ENCODE assay signal across 15 cellular contexts in the genomic region with DNA sequence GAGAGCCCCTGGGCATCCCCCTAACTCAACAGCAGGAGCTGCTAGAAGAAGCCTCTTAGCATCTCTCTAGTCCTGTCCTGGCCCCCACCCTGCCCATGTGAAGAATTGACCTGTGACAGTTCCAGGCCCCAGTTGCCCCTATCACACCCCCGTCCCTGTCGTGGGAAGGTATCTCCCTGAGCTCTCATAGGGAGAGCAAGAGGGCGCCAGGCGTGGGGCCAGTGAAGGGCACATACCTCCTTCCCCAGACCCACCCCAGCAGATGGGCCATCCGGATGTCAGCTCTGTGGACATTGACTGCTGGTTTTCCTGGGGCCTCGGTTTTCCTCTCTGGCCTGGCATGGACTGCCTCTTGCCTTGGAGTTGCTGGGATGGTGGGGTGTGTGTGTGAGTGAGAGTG. TPM values are rescaled to one million over a fixed set of nuclear protein-coding genes. Genes with fewer than 3 reads are reported as not detected.
DNase-seq lines count a peak whose midpoint lies in the region; ATAC-seq and FAIRE-seq lines count a peak whose summit lies in the region.
"Had no signal": no experiment of that assay in that cellular context is flagged by ENCODE, and none has a peak within 500 bp of the region (broad histone marks: within the 10 kb centered on the region; RNA-seq: fewer than 3 reads in every experiment).

No MANE protein-coding gene starts in this region.

- no peaks in the 10 kb centered on the region for H3K9me3 ChIP-seq in effector memory CD4-positive, alpha-beta T cell (ENCODE audit: control insufficient read depth, low read length)
- no peaks in the 10 kb centered on the region for H3K9me3 ChIP-seq in small intestine (ENCODE audit: control insufficient read depth, low read depth)
- H3K9me3 ChIP-seq: adrenal gland, vagina had no signal

- H3K9me3 Mint-ChIP-seq in activated T-cell treated with anti-CD3 and anti-CD28 coated beads, Interleukin-2, amount 50 U/mL, for 24 hours, result no peaks in the 10 kb centered on the region
- no peaks in the 10 kb centered on the region for H3K9me3 Mint-ChIP-seq in T-cell

- H3K36me3 Mint-ChIP-seq in activated T-cell treated with anti-CD3 and anti-CD28 coated beads, Interleukin-2, amount 50 U/mL, for 24 hours (ENCODE audit: low read depth), result peaks cover 92% of the 10 kb centered on the region
- peaks cover 19% of the 10 kb centered on the region for H3K36me3 Mint-ChIP-seq in T-cell

- H3K4me1 Mint-ChIP-seq in activated T-cell treated with anti-CD3 and anti-CD28 coated beads, Interleukin-2, amount 50 U/mL, for 24 hours (ENCODE audit: low read depth), result peaks cover 75% of the 10 kb centered on the region
- H3K4me1 Mint-ChIP-seq in T-cell, result peaks cover 53 to 87% (median 68%) of the 10 kb centered on the region in 3 donors

- H3K4me3 ChIP-seq in effector memory CD4-positive, alpha-beta T cell (ENCODE audit: insufficient read depth, low read depth, low read length, poor library complexity, severe bottlenecking), result no peak overlapping the region
- H3K4me3 ChIP-seq in small intestine (ENCODE audit: low read depth in 1 of 2, low read length in 2 of 2), result no peak overlapping the region
- H3K4me3 ChIP-seq: adrenal gland, hepatocyte, vagina had no signal

- no peak overlapping the region for H3K4me3 Mint-ChIP-seq in activated T-cell treated with anti-CD3 and anti-CD28 coated beads, Interleukin-2, amount 50 U/mL, for 24 hours
- H3K4me3 Mint-ChIP-seq in T-cell, result peak overlapping the region in 1 of 3 donors; percentile 68

- 76 to 79% (median 78%) methylated on average over 6 of the region's 6 CpGs for WGBS in small intestine, 3 donors

- ATAC-seq in T-cell (replicated peaks in 1 of 4), result no peak
- no peak for ATAC-seq in HG02642 (IDR thresholded peaks at IDR 0.05; ENCODE audit: poor library complexity, unreplicated experiment)
- ATAC-seq: left cardiac atrium had no signal

- CTCF ChIA-PET in T-cell (lab: Charles Lee), result interaction anchor here (0.6 to 2.2 kb wide), 2 partner anchors 19 to 29 kb away, joined by 3 to 7 read pairs; partner anchors contain the start of gene CD82 (in 1 of the 2)

- no peaks in the 10 kb centered on the region for H3K27me3 Mint-ChIP-seq in activated T-cell treated with anti-CD3 and anti-CD28 coated beads, Interleukin-2, amount 50 U/mL, for 24 hours
- no peaks in the 10 kb centered on the region for H3K27me3 Mint-ChIP-seq in T-cell

- DNase-seq in activated T-cell treated with anti-CD3 and anti-CD28 coated beads, Interleukin-2, amount 50 U/mL, for 24 hours, result no peak
- DNase-seq in activated T-cell treated with anti-CD3 and anti-CD28 coated beads, Interleukin-2, amount 50 U/mL, for 1 hour, result no peak
- no peak for DNase-seq in T-cell
- no peak for DNase-seq in effector memory CD4-positive, alpha-beta T cell
- no peak for DNase-seq in substantia nigra (lab: John Stamatoyannopoulos, UW)
- DNase-seq in small intestine, result no peak
- no peak for DNase-seq in NCI-H510A treated with DMSO at 0.1 percent for 48 hours (lab: John Stamatoyannopoulos, UW)
- DNase-seq: adrenal gland, left cardiac atrium, retina had no signal

- H3K27me3 ChIP-seq in effector memory CD4-positive, alpha-beta T cell (replicated peaks; ENCODE audit: control insufficient read depth, insufficient read depth, low read length, poor library complexity, severe bottlenecking), result no peaks in the 10 kb centered on the region
- H3K27me3 ChIP-seq in small intestine (ENCODE audit: control insufficient read depth in 2 of 2, insufficient read depth in 2 of 2, low read length in 2 of 2), result no peaks in the 10 kb centered on the region
- H3K27me3 ChIP-seq: adrenal gland, hepatocyte, vagina had no signal

- no peak for FAIRE-seq in small intestine (lab: Jason Lieb, UNC)
- FAIRE-seq: colon, HTR-8/SVneo had no signal

- H3K36me3 ChIP-seq in effector memory CD4-positive, alpha-beta T cell (ENCODE audit: control insufficient read depth, insufficient read depth, low read length), result peaks cover under 1% of the 10 kb centered on the region
- no peaks in the 10 kb centered on the region for H3K36me3 ChIP-seq in small intestine (ENCODE audit: control insufficient read depth in 2 of 2, insufficient read depth in 2 of 2, low read length in 2 of 2)
- H3K36me3 ChIP-seq: adrenal gland, vagina had no signal

- H3K27ac ChIP-seq in effector memory CD4-positive, alpha-beta T cell (ENCODE audit: insufficient read depth, low read length, poor library complexity, severe bottlenecking), result peak overlapping the region; percentile 45
- H3K27ac ChIP-seq in substantia nigra (ENCODE audit: low read depth, low read length, poor library complexity, severe bottlenecking) (peak overlapping the region; percentile 75), small intestine (ENCODE audit: low read depth in 1 of 2, low read length in 1 of 2) (no peak overlapping the region)
- H3K27ac ChIP-seq: adrenal gland, hepatocyte, vagina had no signal

- H3K4me1 ChIP-seq in effector memory CD4-positive, alpha-beta T cell (ENCODE audit: control insufficient read depth, insufficient read depth, low read length, poor library complexity, severe bottlenecking), result peaks cover 75% of the 10 kb centered on the region
- peaks cover 0 to 10% of the 10 kb centered on the region in 2 donors for H3K4me1 ChIP-seq in small intestine (ENCODE audit: control insufficient read depth in 2 of 2, insufficient read depth in 1 of 2, low read depth in 1 of 2, low read length in 1 of 2)
- H3K4me1 ChIP-seq: adrenal gland had no signal

- POLR2A ChIA-PET in T-cell (lab: Charles Lee), result no interaction called here

- H3K27ac Mint-ChIP-seq in activated T-cell treated with anti-CD3 and anti-CD28 coated beads, Interleukin-2, amount 50 U/mL, for 24 hours, result peak overlapping the region; percentile 72
- peak overlapping the region; percentile 97 for H3K27ac Mint-ChIP-seq in T-cell

RNA-seq across cellular contexts. Expression of gene CD82, which starts 29.5 kb away (rescaled TPM):
- total RNA-seq in T-cell, result 10 to 100 TPM; 53.4 to 99.6 (median 69.0) TPM
- polyA plus RNA-seq in small intestine, result 10 to 100 TPM; 24.2 to 89.2 (median 50.5) TPM

Comparison
In these comparisons a context has a peak if more than half of its experiments do, and no peak if none do; other contexts are left out.
1. H3K27ac ChIP-seq: peak in effector memory CD4-positive, alpha-beta T cell (single experiment) and substantia nigra (single experiment); none in small intestine (0 of 2).